ENCODE assay signal across 1 cellular context in genomic region chr7:21981524-21981923, GRCh38.
TF ChIP-seq lines count a peak whose summit lies in the region.

No MANE protein-coding gene starts in this region.

TF ChIP-seq in SK-N-SH treated with all-trans-retinoic acid at 6 μM for 48 hours, 23 proteins besides CTCF, POLR2A, EP300 and RAD21 (continued from another document):
- TF ChIP-seq PPARA (CRISPR knock-in tag; IDR thresholded peaks at IDR 0.05; ENCODE audit: borderline replicate concordance) = no peak
- TF ChIP-seq, protein P1, sequence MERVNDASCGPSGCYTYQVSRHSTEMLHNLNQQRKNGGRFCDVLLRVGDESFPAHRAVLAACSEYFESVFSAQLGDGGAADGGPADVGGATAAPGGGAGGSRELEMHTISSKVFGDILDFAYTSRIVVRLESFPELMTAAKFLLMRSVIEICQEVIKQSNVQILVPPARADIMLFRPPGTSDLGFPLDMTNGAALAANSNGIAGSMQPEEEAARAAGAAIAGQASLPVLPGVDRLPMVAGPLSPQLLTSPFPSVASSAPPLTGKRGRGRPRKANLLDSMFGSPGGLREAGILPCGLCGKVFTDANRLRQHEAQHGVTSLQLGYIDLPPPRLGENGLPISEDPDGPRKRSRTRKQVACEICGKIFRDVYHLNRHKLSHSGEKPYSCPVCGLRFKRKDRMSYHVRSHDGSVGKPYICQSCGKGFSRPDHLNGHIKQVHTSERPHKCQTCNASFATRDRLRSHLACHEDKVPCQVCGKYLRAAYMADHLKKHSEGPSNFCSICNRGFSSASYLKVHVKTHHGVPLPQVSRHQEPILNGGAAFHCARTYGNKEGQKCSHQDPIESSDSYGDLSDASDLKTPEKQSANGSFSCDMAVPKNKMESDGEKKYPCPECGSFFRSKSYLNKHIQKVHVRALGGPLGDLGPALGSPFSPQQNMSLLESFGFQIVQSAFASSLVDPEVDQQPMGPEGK (CRISPR knock-in tag; IDR thresholded peaks at IDR 0.05; ENCODE audit: borderline replicate concordance) = no peak
